In the genomic region with DNA sequence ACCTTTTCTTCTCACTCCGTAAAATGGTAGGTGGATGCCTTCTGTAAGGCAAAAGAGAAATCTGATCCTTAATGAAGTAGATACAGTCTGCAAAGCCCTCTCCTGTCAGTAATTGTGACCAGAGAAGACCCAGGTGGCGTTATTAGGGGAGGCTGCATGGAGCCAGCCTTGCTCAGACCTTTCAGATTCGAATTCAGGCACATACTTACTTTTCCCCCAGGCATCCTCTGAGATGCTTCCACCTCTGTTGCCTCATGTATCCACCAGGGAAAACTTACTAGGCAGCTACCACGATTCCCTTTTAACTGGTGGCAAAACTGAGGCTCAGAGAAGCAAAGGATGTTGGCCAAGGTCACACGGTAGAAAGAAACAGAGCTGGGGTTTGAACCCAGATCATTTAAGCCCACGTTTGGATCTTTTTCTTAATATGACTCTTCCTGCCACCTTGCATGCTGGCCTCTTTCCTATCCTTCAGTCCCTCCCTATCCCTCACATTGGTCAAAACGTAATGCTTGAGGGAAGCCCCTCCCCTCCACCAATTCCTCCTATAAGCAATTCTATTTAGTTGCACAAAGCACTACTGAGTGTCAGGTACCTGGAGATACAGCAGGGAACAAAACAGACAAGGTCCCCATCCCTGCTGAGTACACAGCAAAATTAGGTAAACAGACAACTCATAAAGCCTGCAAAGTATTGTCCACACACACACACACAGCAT, we compare ENCODE assay signal across 27 cellular contexts.
A peak's percentile ranks its signal among the peaks of the same experiment; 100 is the strongest.
DNase-seq lines count a peak whose midpoint lies in the region; ATAC-seq and TF ChIP-seq lines count a peak whose summit lies in the region.
"Had no signal": no experiment of that assay in that cellular context is flagged by ENCODE, and none has a peak within 500 bp of the region (broad histone marks: within the 10 kb centered on the region; RNA-seq: fewer than 3 reads in every experiment).

No MANE protein-coding gene starts in this region.

- H3K9me3 ChIP-seq in HUES64 (ENCODE audit: insufficient read depth, low read depth, low read length), result no peaks in the 10 kb centered on the region
- H3K9me3 ChIP-seq: BE2C, SJCRH30 had no signal

- H3K4me1 ChIP-seq in HUES64 (ENCODE audit: insufficient read depth, low read length), result peaks cover 21% of the 10 kb centered on the region
- H3K4me1 ChIP-seq: BE2C, SJCRH30 had no signal

- H3K4me3 ChIP-seq in HUES64 (ENCODE audit: low read length), result no peak overlapping the region
- H3K4me3 ChIP-seq: K562, PC-9, SJCRH30 had no signal

- TF ChIP-seq CTCF in WTC11 (IDR thresholded peaks at IDR 0.05), result no peak

- no peaks in the 10 kb centered on the region for H3K36me3 ChIP-seq in HUES64 (ENCODE audit: insufficient read depth, low read length)
- H3K36me3 ChIP-seq: BE2C, SJCRH30 had no signal

- H3K9me3 Mint-ChIP-seq in WTC11, result peaks cover 10% of the 10 kb centered on the region

- H3K27me3 ChIP-seq in HUES64 (ENCODE audit: insufficient read depth, low read length), result no peaks in the 10 kb centered on the region
- H3K27me3 ChIP-seq: BE2C, SJCRH30 had no signal

- ATAC-seq in WTC11 (peak; percentile 54), HG03469 (IDR thresholded peaks at IDR 0.05; ENCODE audit: unreplicated experiment) (no peak)
- ATAC-seq: K562, Right ventricle myocardium inferior, SK-N-SH treated with all-trans-retinoic acid at 6 μM for 48 hours had no signal

- H3K27ac ChIP-seq in HUES64 (ENCODE audit: low read depth, low read length), result 0 out of 2 replicates have a peak overlapping the region, but pooled peaks have one; percentile 40
- H3K27ac ChIP-seq: PC-9, SJCRH30 had no signal

- WGBS in HUES64, result 62% methylated on average over 7 of the region's 7 CpGs

- DNase-seq in NCI-H146 (lab: John Stamatoyannopoulos, UW) (peak; percentile 13), NCI-H146 treated with DMSO at 0.1 percent for 48 hours (lab: John Stamatoyannopoulos, UW; ENCODE audit: unreplicated experiment) (no peak), WTC11 (ENCODE audit: low spot score) (no peak), left kidney (ENCODE audit: low read depth, low spot score) (peak; percentile 20), D341Med (ENCODE audit: low spot score) (no peak), MV-4-11 (lab: John Stamatoyannopoulos, UW) (no peak)
- DNase-seq: 8988T; ACHN; BE2C; Calu3; CD8-positive, alpha-beta memory T cell; DMS53; Kasumi-1; NCI-H1105 treated with DMSO at 0.1 percent for 48 hours; NCI-H1694; NCI-H2029 treated with DMSO at 0.1 percent for 48 hours; NCI-H2171 treated with DMSO at 0.1 percent for 48 hours; NCI-H446; NCI-H524 treated with DMSO at 0.1 percent for 48 hours; PC-9 had no signal

- peaks cover 46% of the 10 kb centered on the region for H3K4me1 Mint-ChIP-seq in WTC11
- H3K4me1 Mint-ChIP-seq: CD14-positive monocyte; CD8-positive, alpha-beta memory T cell had no signal

- H3K27ac Mint-ChIP-seq in WTC11, result peak overlapping the region; percentile 93
- H3K27ac Mint-ChIP-seq: CD14-positive monocyte; CD8-positive, alpha-beta memory T cell had no signal

- H3K36me3 Mint-ChIP-seq in WTC11, result 0 out of 2 replicates have a peak, but pooled peaks cover 2% of the 10 kb centered on the region
- H3K36me3 Mint-ChIP-seq: CD14-positive monocyte; CD8-positive, alpha-beta memory T cell had no signal

- no peaks in the 10 kb centered on the region for H3K27me3 Mint-ChIP-seq in WTC11 (ENCODE audit: low read depth)

- CTCF ChIA-PET in WTC11 (lab: Charles Lee), result interaction anchor here (1.6 to 2.6 kb wide), 2 partner anchors 48 to 68 kb away, joined by 5 to 8 read pairs; no protein-coding TSS in a partner anchor

- H3K9ac ChIP-seq in HUES64 (ENCODE audit: low read depth, low read length), result peak overlapping the region; percentile 46; the same call in 1 of the 2 replicates

- no peak overlapping the region for H3K4me3 Mint-ChIP-seq in WTC11
- H3K4me3 Mint-ChIP-seq: CD14-positive monocyte; CD8-positive, alpha-beta memory T cell had no signal

- POLR2A ChIA-PET in WTC11 (lab: Charles Lee), result no interaction called here

TF ChIP-seq in WTC11, 78 proteins besides CTCF, POLR2A, EP300 and RAD21:
- TF ChIP-seq, protein P1, sequence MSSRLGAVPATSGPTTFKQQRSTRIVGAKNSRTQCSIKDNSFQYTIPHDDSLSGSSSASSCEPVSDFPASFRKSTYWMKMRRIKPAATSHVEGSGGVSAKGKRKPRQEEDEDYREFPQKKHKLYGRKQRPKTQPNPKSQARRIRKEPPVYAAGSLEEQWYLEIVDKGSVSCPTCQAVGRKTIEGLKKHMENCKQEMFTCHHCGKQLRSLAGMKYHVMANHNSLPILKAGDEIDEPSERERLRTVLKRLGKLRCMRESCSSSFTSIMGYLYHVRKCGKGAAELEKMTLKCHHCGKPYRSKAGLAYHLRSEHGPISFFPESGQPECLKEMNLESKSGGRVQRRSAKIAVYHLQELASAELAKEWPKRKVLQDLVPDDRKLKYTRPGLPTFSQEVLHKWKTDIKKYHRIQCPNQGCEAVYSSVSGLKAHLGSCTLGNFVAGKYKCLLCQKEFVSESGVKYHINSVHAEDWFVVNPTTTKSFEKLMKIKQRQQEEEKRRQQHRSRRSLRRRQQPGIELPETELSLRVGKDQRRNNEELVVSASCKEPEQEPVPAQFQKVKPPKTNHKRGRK (CRISPR knock-in tag; IDR thresholded peaks at IDR 0.05; ENCODE audit: borderline replicate concordance), result no peak
- TF ChIP-seq IRF2 (CRISPR knock-in tag; IDR thresholded peaks at IDR 0.05; ENCODE audit: borderline replicate concordance, low read depth), result no peak
- TF ChIP-seq ZNF423 (CRISPR knock-in tag; IDR thresholded peaks at IDR 0.05), result no peak
- TF ChIP-seq, protein P2, sequence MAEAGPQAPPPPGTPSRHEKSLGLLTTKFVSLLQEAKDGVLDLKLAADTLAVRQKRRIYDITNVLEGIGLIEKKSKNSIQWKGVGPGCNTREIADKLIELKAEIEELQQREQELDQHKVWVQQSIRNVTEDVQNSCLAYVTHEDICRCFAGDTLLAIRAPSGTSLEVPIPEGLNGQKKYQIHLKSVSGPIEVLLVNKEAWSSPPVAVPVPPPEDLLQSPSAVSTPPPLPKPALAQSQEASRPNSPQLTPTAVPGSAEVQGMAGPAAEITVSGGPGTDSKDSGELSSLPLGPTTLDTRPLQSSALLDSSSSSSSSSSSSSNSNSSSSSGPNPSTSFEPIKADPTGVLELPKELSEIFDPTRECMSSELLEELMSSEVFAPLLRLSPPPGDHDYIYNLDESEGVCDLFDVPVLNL (CRISPR knock-in tag; IDR thresholded peaks at IDR 0.05; ENCODE audit: borderline replicate concordance, low read depth), result no peak
- TF ChIP-seq TEAD4 (CRISPR knock-in tag; IDR thresholded peaks at IDR 0.05), result no peak
- TF ChIP-seq PRRX2 (CRISPR knock-in tag; IDR thresholded peaks at IDR 0.05), result no peak
- TF ChIP-seq, protein P3, sequence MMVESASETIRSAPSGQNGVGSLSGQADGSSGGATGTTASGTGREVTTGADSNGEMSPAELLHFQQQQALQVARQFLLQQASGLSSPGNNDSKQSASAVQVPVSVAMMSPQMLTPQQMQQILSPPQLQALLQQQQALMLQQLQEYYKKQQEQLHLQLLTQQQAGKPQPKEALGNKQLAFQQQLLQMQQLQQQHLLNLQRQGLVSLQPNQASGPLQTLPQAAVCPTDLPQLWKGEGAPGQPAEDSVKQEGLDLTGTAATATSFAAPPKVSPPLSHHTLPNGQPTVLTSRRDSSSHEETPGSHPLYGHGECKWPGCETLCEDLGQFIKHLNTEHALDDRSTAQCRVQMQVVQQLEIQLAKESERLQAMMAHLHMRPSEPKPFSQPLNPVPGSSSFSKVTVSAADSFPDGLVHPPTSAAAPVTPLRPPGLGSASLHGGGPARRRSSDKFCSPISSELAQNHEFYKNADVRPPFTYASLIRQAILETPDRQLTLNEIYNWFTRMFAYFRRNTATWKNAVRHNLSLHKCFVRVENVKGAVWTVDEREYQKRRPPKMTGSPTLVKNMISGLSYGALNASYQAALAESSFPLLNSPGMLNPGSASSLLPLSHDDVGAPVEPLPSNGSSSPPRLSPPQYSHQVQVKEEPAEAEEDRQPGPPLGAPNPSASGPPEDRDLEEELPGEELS (CRISPR knock-in tag; IDR thresholded peaks at IDR 0.05), result no peak
- TF ChIP-seq, protein P4, sequence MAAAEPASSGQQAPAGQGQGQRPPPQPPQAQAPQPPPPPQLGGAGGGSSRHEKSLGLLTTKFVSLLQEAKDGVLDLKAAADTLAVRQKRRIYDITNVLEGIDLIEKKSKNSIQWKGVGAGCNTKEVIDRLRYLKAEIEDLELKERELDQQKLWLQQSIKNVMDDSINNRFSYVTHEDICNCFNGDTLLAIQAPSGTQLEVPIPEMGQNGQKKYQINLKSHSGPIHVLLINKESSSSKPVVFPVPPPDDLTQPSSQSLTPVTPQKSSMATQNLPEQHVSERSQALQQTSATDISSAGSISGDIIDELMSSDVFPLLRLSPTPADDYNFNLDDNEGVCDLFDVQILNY (CRISPR knock-in tag; IDR thresholded peaks at IDR 0.05), result no peak
- no peak for TF ChIP-seq ELF4 (CRISPR knock-in tag; IDR thresholded peaks at IDR 0.05; ENCODE audit: low read depth)
- no peak for TF ChIP-seq FOXP1 (CRISPR knock-in tag; IDR thresholded peaks at IDR 0.05; ENCODE audit: borderline replicate concordance)
- TF ChIP-seq, protein P5, sequence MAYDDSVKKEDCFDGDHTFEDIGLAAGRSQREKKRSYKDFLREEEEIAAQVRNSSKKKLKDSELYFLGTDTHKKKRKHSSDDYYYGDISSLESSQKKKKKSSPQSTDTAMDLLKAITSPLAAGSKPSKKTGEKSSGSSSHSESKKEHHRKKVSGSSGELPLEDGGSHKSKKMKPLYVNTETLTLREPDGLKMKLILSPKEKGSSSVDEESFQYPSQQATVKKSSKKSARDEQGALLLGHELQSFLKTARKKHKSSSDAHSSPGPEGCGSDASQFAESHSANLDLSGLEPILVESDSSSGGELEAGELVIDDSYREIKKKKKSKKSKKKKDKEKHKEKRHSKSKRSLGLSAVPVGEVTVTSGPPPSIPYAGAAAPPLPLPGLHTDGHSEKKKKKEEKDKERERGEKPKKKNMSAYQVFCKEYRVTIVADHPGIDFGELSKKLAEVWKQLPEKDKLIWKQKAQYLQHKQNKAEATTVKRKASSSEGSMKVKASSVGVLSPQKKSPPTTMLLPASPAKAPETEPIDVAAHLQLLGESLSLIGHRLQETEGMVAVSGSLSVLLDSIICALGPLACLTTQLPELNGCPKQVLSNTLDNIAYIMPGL (CRISPR knock-in tag; IDR thresholded peaks at IDR 0.05), result no peak

Comparison
In these comparisons a context has a peak if more than half of its experiments do, and no peak if none do; other contexts are left out.
1. DNase-seq: peak in NCI-H146 (single experiment) and left kidney (single experiment); none in NCI-H146 treated with DMSO at 0.1 percent for 48 hours (single experiment), WTC11 (single experiment), D341Med (single experiment) and MV-4-11 (single experiment).